8 cellular contexts compared by ENCODE assay signal in the genomic region with DNA sequence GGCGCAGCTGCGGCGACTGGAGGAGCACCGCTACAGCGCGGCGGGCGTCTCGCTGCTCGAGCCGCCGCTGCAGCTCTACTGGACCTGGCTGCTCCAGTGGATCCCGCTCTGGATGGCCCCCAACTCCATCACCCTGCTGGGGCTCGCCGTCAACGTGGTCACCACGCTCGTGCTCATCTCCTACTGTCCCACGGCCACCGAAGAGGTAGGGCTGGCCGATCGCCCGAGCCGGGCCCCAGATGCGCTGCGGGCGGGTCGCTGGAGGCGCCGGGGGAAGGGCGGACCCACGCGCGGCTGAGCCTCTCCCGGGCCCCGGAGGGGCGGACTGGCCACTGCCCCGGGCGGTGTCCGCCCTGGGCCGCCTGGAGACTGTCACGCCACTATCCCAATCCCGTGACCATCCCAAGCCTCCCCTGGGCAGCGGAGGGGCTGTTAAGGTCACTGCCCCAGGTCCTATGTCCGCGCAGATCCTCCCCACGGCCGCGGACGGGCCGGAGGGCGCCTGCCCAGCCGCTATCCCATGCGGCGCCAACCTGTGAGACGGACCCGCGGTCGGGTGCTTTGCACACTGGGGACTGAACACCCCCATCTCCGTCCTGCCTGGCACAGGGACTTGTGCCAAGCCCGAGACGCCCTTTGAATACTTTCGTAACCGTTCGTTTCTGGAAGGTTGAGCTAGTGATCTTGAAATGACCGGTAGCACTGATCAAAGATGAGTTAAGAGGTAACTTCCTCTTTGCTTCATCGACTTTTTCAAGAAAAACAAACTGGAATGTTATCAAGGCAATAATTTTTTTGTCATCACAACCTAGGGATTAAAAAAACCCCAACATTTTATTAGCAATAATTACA. TPM values are rescaled to one million over a fixed set of nuclear protein-coding genes. Genes with fewer than 3 reads are reported as not detected.
DNase-seq lines count a peak whose midpoint lies in the region; ATAC-seq and TF ChIP-seq lines count a peak whose summit lies in the region.

No MANE protein-coding gene starts in this region.

- ATAC-seq in GM18511 (IDR thresholded peaks at IDR 0.05; ENCODE audit: unreplicated experiment) = peak; percentile 38
- ATAC-seq in HG02938 (IDR thresholded peaks at IDR 0.05; ENCODE audit: unreplicated experiment) = peak; percentile 34

- peaks cover 9% of the 10 kb centered on the region for H3K9me3 Mint-ChIP-seq in glutamatergic neuron (ENCODE audit: unreplicated experiment)
- no peaks in the 10 kb centered on the region for H3K9me3 Mint-ChIP-seq in neural crest cell

- H3K4me1 Mint-ChIP-seq in glutamatergic neuron (ENCODE audit: low read depth, unreplicated experiment) (peaks cover 9% of the 10 kb centered on the region), neural crest cell (peaks cover 36% of the 10 kb centered on the region)

- DNase-seq in Ammon's horn (ENCODE audit: low spot score) = peak; percentile 60
- peak; percentile 8 for DNase-seq in NCI-H774 (lab: John Stamatoyannopoulos, UW)
- peak; percentile 12 for DNase-seq in activated naive CD4-positive, alpha-beta T cell treated with anti-CD3 and anti-CD28 coated beads, Interleukin-2, amount 50 U/mL, for 16 hours
- DNase-seq in glutamatergic neuron = no peak
- peak; percentile 39 for DNase-seq in neural crest cell (ENCODE audit: low read depth, low spot score)
- no peak for DNase-seq in NCI-H1694 (lab: John Stamatoyannopoulos, UW)

- peak overlapping the region; percentile 90 for H3K4me3 Mint-ChIP-seq in glutamatergic neuron (ENCODE audit: unreplicated experiment)
- peak overlapping the region; percentile 96 for H3K4me3 Mint-ChIP-seq in neural crest cell

- H3K27ac Mint-ChIP-seq in glutamatergic neuron (ENCODE audit: unreplicated experiment) = no peak overlapping the region
- H3K27ac Mint-ChIP-seq in neural crest cell (ENCODE audit: unreplicated experiment) = peak overlapping the region; percentile 70

- H3K27me3 Mint-ChIP-seq in glutamatergic neuron (ENCODE audit: unreplicated experiment) = peaks cover 6% of the 10 kb centered on the region
- H3K27me3 Mint-ChIP-seq in neural crest cell (ENCODE audit: low read depth) = peaks cover 10% of the 10 kb centered on the region

- TF ChIP-seq CTCF in glutamatergic neuron (IDR thresholded peaks at IDR 0.05; ENCODE audit: partially characterized antibody, unreplicated experiment) (no peak), neural crest cell (conservative IDR thresholded peaks at IDR 0.05) (no peak)

- H3K36me3 Mint-ChIP-seq in glutamatergic neuron (ENCODE audit: unreplicated experiment) (no peaks in the 10 kb centered on the region), neural crest cell (ENCODE audit: low read depth) (no peaks in the 10 kb centered on the region)

RNA-seq across cellular contexts. Expression of a gene that starts 0.7 kb away (rescaled TPM):
- total RNA-seq in glutamatergic neuron (ENCODE audit: unreplicated experiment) = 9.2 TPM
- 20.7 and 22.7 TPM in 2 replicates for total RNA-seq in neural crest cell

RNA-seq across cellular contexts. Expression of a gene that starts 41.1 kb away (rescaled TPM):
- total RNA-seq in glutamatergic neuron (ENCODE audit: unreplicated experiment) (not detected), neural crest cell (0.36 TPM in 1 of 2 replicates, not detected in the other)

Comparison
In these comparisons a context has a peak if more than half of its experiments do, and no peak if none do; other contexts are left out.
1. DNase-seq: peak in Ammon's horn (single experiment), NCI-H774 (single experiment), activated naive CD4-positive, alpha-beta T cell treated with anti-CD3 and anti-CD28 coated beads, Interleukin-2, amount 50 U/mL, for 16 hours (single experiment) and neural crest cell (single experiment); none in glutamatergic neuron (single experiment) and NCI-H1694 (single experiment).